Comparison of ENCODE assay signal across 8 cellular contexts in genomic region chr1:14924012-14924452, GRCh38.
DNase-seq lines count a peak whose midpoint lies in the region; ATAC-seq and TF ChIP-seq lines count a peak whose summit lies in the region.

No MANE protein-coding gene starts in this region.

- TF ChIP-seq EP300 in transverse colon (IDR thresholded peaks at IDR 0.05; ENCODE audit: low read depth), result no peak

- TF ChIP-seq CTCF in LNCaP clone FGC (IDR thresholded peaks at IDR 0.05; ENCODE audit: control insufficient read depth, extremely low read depth, insufficient read depth) (no peak), epithelial cell of proximal tubule (conservative IDR thresholded peaks at IDR 0.05; ENCODE audit: low read depth, low read length) (no peak), transverse colon (IDR thresholded peaks at IDR 0.05) (no peak)

- H3K4me3 ChIP-seq in LNCaP clone FGC (ENCODE audit: low read depth, low read length) (peak overlapping the region; percentile 28; the same call in 1 of the 2 replicates), epithelial cell of proximal tubule (ENCODE audit: low read depth, low read length) (peak overlapping the region; percentile 83), transverse colon (peak overlapping the region in 3 of 4 donors; percentile 45 to 64 (median 61))

- no peak for TF ChIP-seq POLR2A in transverse colon (IDR thresholded peaks at IDR 0.05)

- H3K27ac ChIP-seq in transverse colon, result peak overlapping the region in 2 of 4 donors; percentile 6 to 43

- intact Hi-C loops in transverse colon (cut with DNase I; ENCODE audit: low total_unique reads), result no loop called here

- H3K4me1 ChIP-seq in transverse colon, result peaks cover 5 to 12% (median 10%) of the 10 kb centered on the region in 4 donors

- H3K36me3 ChIP-seq in transverse colon, result no peaks in the 10 kb centered on the region

- in situ Hi-C loops in transverse colon (cut with MboI; ENCODE audit: low pct_ligation_motif_present in 1 of 4, low pct_unique_long_range_greater_than_20kb in 1 of 4, low sequenced_read_pairs in 3 of 4), result loop anchor here in 1 of 4 donors (10.0 kb wide), 1 partner anchor 101 kb away; no protein-coding TSS in a partner anchor

- H3K27me3 ChIP-seq in transverse colon, result peaks cover 26% of the 10 kb centered on the region

- DNase-seq in ELR (ENCODE audit: low read depth) (peak; percentile 64), LNCaP clone FGC (ENCODE audit: low read depth) (no peak), epithelial cell of proximal tubule (ENCODE audit: low read depth) (no peak), midbrain (lab: John Stamatoyannopoulos, UW) (peak; percentile 67), transverse colon (peak; percentile 67), SK-N-DZ (ENCODE audit: low spot score) (no peak)
- DNase-seq in activated CD4-positive, alpha-beta T cell treated with anti-CD3 and anti-CD28 coated beads, Interleukin-2, amount 50 U/mL, for 48 hours, result peak; percentile 7 to 33

- no peaks in the 10 kb centered on the region for H3K9me3 ChIP-seq in transverse colon

- ATAC-seq in GM21786 (IDR thresholded peaks at IDR 0.05; ENCODE audit: unreplicated experiment), result no peak

- 1% methylated on average over 12 of the region's 76 CpGs; no CpG with 5 or more reads in 1 of the 2 donors for WGBS in transverse colon (ENCODE audit: low coverage in 1 of 2), 2 donors

Comparison
In these comparisons a context has a peak if more than half of its experiments do, and no peak if none do; other contexts are left out.
1. DNase-seq: peak in ELR (single experiment), activated CD4-positive, alpha-beta T cell treated with anti-CD3 and anti-CD28 coated beads, Interleukin-2, amount 50 U/mL, for 48 hours (2 of 2), midbrain (single experiment) and transverse colon (single experiment); none in LNCaP clone FGC (single experiment), epithelial cell of proximal tubule (single experiment) and SK-N-DZ (single experiment).
2. H3K4me3 ChIP-seq: peak in every context shown above with its lines; median percentile 83 in epithelial cell of proximal tubule; 61 in transverse colon; 28 in LNCaP clone FGC.